In genomic region chr6:119829006-119829405, GRCh38 we compare ENCODE assay signal across 21 cellular contexts.
DNase-seq lines count a peak whose midpoint lies in the region; ATAC-seq, FAIRE-seq and TF ChIP-seq lines count a peak whose summit lies in the region.
"Had no signal": no experiment of that assay in that cellular context is flagged by ENCODE, and none has a peak within 500 bp of the region (broad histone marks: within the 10 kb centered on the region; RNA-seq: fewer than 3 reads in every experiment).

No MANE protein-coding gene starts in this region.

- H3K9me2 ChIP-seq in GM23338 (ENCODE audit: insufficient read depth): peaks cover 9% of the 10 kb centered on the region; the same call in 1 of the 2 replicates

- H3K18ac ChIP-seq in trophoblast cell (ENCODE audit: low read length): no peak overlapping the region

- no peak overlapping the region for H3K4me3 ChIP-seq in RWPE2 (ENCODE audit: severe bottlenecking)
- H3K4me3 ChIP-seq in bronchial epithelial cell (ENCODE audit: low read depth, low read length): no peak overlapping the region
- H3K4me3 ChIP-seq in trophoblast cell (ENCODE audit: low read depth, low read length): no peak overlapping the region
- no peak overlapping the region for H3K4me3 ChIP-seq in GM23338
- H3K4me3 ChIP-seq: HAP-1 had no signal

- H3K27ac Mint-ChIP-seq in GM23338: no peak overlapping the region
- H3K27ac Mint-ChIP-seq: CD4-positive, alpha-beta memory T cell; HFFc6 had no signal

- H3K79me1 ChIP-seq in trophoblast cell (ENCODE audit: low read length): peaks cover 7% of the 10 kb centered on the region

- H3K27ac ChIP-seq in RWPE2 (ENCODE audit: poor library complexity, severe bottlenecking) (peak overlapping the region; percentile 45), epithelial cell of prostate (peak overlapping the region; percentile 79), trophoblast cell (ENCODE audit: low read depth, low read length) (peak overlapping the region; percentile 47), GM23338 (ENCODE audit: low read depth) (no peak overlapping the region)

- H3K4me1 ChIP-seq in RWPE2 (ENCODE audit: insufficient read depth, poor library complexity, severe bottlenecking) (peaks cover 21% of the 10 kb centered on the region), trophoblast cell (ENCODE audit: control insufficient read depth in 1 of 2, insufficient read depth in 2 of 2, low read length in 2 of 2) (peaks cover 7 to 9% of the 10 kb centered on the region in 2 experiments), GM23338 (ENCODE audit: insufficient read depth) (no peaks in the 10 kb centered on the region)
- H3K4me1 ChIP-seq: HAP-1 had no signal

- TF ChIP-seq CTCF in RWPE2 (IDR thresholded peaks at IDR 0.05; ENCODE audit: poor library complexity, severe bottlenecking) (no peak), bronchial epithelial cell (IDR thresholded peaks at IDR 0.05; ENCODE audit: insufficient read depth, low read length, severe bottlenecking) (no peak), GM23338 (conservative IDR thresholded peaks at IDR 0.05; ENCODE audit: low read depth in 2 of 2) (no peak)

- no peak for FAIRE-seq in bronchial epithelial cell (lab: Jason Lieb, UNC)
- FAIRE-seq: GM12891, GM18507, H54 had no signal

- ATAC-seq in RWPE2 (ENCODE audit: low read depth) (no peak), GM23338 (no peak)

- no peak overlapping the region for H2BK120ac ChIP-seq in trophoblast cell (ENCODE audit: insufficient read depth, low read length, poor library complexity)

- H3K9me3 ChIP-seq in RWPE2 (ENCODE audit: severe bottlenecking) (no peaks in the 10 kb centered on the region), trophoblast cell (ENCODE audit: insufficient read depth, low read depth, low read length) (no peaks in the 10 kb centered on the region)
- H3K9me3 ChIP-seq: HAP-1 had no signal

- H3K27me3 Mint-ChIP-seq in GM23338 (ENCODE audit: insufficient read depth, low read depth, poor library complexity): peaks cover 1% of the 10 kb centered on the region

- no peak overlapping the region for H2BK5ac ChIP-seq in trophoblast cell (ENCODE audit: low read depth, low read length, poor library complexity)

- H3K23ac ChIP-seq in trophoblast cell (ENCODE audit: low read length): no peak overlapping the region

- no peak overlapping the region for H3K4me3 Mint-ChIP-seq in GM23338
- H3K4me3 Mint-ChIP-seq: CD4-positive, alpha-beta memory T cell; HFFc6 had no signal

- peaks cover 7% of the 10 kb centered on the region for H3K4me1 Mint-ChIP-seq in GM23338
- H3K4me1 Mint-ChIP-seq: CD4-positive, alpha-beta memory T cell had no signal

- no peak overlapping the region for H4K12ac ChIP-seq in trophoblast cell (ENCODE audit: low read depth, low read length)

- no peaks in the 10 kb centered on the region for H3K36me3 Mint-ChIP-seq in GM23338 (ENCODE audit: low read depth)
- H3K36me3 Mint-ChIP-seq: CD4-positive, alpha-beta memory T cell had no signal

- no peak overlapping the region for H3K14ac ChIP-seq in trophoblast cell (ENCODE audit: low read length)

- H3K79me2 ChIP-seq in trophoblast cell (ENCODE audit: control insufficient read depth, insufficient read depth, low read length, poor library complexity) (no peaks in the 10 kb centered on the region), GM23338 (replicated peaks; ENCODE audit: insufficient read depth) (no peaks in the 10 kb centered on the region)

- H3K36me3 ChIP-seq in RWPE2 (ENCODE audit: low read depth) (no peaks in the 10 kb centered on the region), bronchial epithelial cell (ENCODE audit: control insufficient read depth, insufficient read depth, low read length) (no peaks in the 10 kb centered on the region), trophoblast cell (ENCODE audit: control insufficient read depth in 1 of 2, insufficient read depth in 2 of 2, low read length in 2 of 2) (no peaks in the 10 kb centered on the region), GM23338 (ENCODE audit: insufficient read depth) (no peaks in the 10 kb centered on the region)
- H3K36me3 ChIP-seq: HAP-1 had no signal

- WGBS in trophoblast cell (ENCODE audit: extremely low coverage, insufficient coverage, insufficient read length): no CpG with 5 or more reads among the region's 2 CpGs

- no peak overlapping the region for H2AFZ ChIP-seq in trophoblast cell (ENCODE audit: insufficient read depth, low read length, poor library complexity)
- H2AFZ ChIP-seq in GM23338: no peak overlapping the region

- H4K91ac ChIP-seq in trophoblast cell (ENCODE audit: low read depth, low read length): no peak overlapping the region

- H3K4ac ChIP-seq in trophoblast cell (ENCODE audit: low read depth, low read length): no peak overlapping the region

- DNase-seq in RWPE2 (ENCODE audit: low spot score): no peak
- peak; percentile 59 for DNase-seq in bronchial epithelial cell (ENCODE audit: low read depth)
- no peak for DNase-seq in epithelial cell of prostate (ENCODE audit: low read depth, low spot score)
- peak; percentile 33 to 81 for DNase-seq in trophoblast cell
- no peak for DNase-seq in NCI-H128 (lab: John Stamatoyannopoulos, UW; ENCODE audit: unreplicated experiment)
- DNase-seq in GM23338 (ENCODE audit: low spot score): no peak
- DNase-seq in amniotic stem cell (lab: John Stamatoyannopoulos, UW): no peak
- no peak for DNase-seq in hepatic stellate cell (ENCODE audit: low spot score)
- DNase-seq: C1 segment of cervical spinal cord; Calu3; CD4-positive, alpha-beta memory T cell; COR-L47; DMS53; DMS79 treated with DMSO at 0.1 percent for 48 hours; GF-D8; GOT3; HFFc6 had no signal

- no peak overlapping the region for H3K9ac ChIP-seq in trophoblast cell (ENCODE audit: low read length)

- H2AK5ac ChIP-seq in trophoblast cell (ENCODE audit: low read length): no peak overlapping the region

- H4K8ac ChIP-seq in trophoblast cell (ENCODE audit: low read depth, low read length): no peak overlapping the region

- no peaks in the 10 kb centered on the region for H3K9me3 Mint-ChIP-seq in GM23338

- H3K4me2 ChIP-seq in trophoblast cell (ENCODE audit: low read length): no peak overlapping the region
- H3K4me2 ChIP-seq in GM23338: no peak overlapping the region

- H2BK12ac ChIP-seq in trophoblast cell (ENCODE audit: low read length): no peak overlapping the region

- H3K27me3 ChIP-seq in RWPE2 (ENCODE audit: insufficient read depth, poor library complexity, severe bottlenecking) (no peaks in the 10 kb centered on the region), bronchial epithelial cell (ENCODE audit: control insufficient read depth, insufficient read depth, low read length) (no peaks in the 10 kb centered on the region), trophoblast cell (ENCODE audit: insufficient read depth, low read length) (no peaks in the 10 kb centered on the region), GM23338 (ENCODE audit: insufficient read depth) (no peaks in the 10 kb centered on the region)

- no peaks in the 10 kb centered on the region for H3F3A ChIP-seq in GM23338 (replicated peaks; ENCODE audit: low read depth)

- H4K20me1 ChIP-seq in GM23338 (replicated peaks; ENCODE audit: insufficient read depth): no peaks in the 10 kb centered on the region

TF ChIP-seq in GM23338, 12 proteins besides CTCF, POLR2A, EP300 and RAD21:
- no peak for TF ChIP-seq NANOG (IDR thresholded peaks at IDR 0.05; ENCODE audit: borderline replicate concordance)
- TF ChIP-seq EZH2phosphoT487 (IDR thresholded peaks at IDR 0.05; ENCODE audit: unreplicated experiment): no peak
- no peak for TF ChIP-seq ZNF114 (CRISPR knock-in tag; IDR thresholded peaks at IDR 0.05)
- TF ChIP-seq JUNB (IDR thresholded peaks at IDR 0.05; ENCODE audit: unreplicated experiment): no peak
- TF ChIP-seq EZH2 (IDR thresholded peaks at IDR 0.05; ENCODE audit: low read depth, unreplicated experiment): no peak
TF ChIP-seq in GM23338: peak in this region for 0.

Comparison
In these comparisons a context has a peak if more than half of its experiments do, and no peak if none do; other contexts are left out.
1. DNase-seq: peak in bronchial epithelial cell (single experiment) and trophoblast cell (2 of 2); none in RWPE2 (single experiment), epithelial cell of prostate (single experiment), NCI-H128 (single experiment), GM23338 (single experiment), amniotic stem cell (single experiment) and hepatic stellate cell (single experiment).